In genomic region chr2:91766349-91767048, GRCh38 we compare ENCODE assay signal across 8 cellular contexts.
A peak's percentile ranks its signal among the peaks of the same experiment; 100 is the strongest.
DNase-seq lines count a peak whose midpoint lies in the region; ATAC-seq and TF ChIP-seq lines count a peak whose summit lies in the region.
"Not testable (repeated sequence)": the region's sequence is repeated elsewhere in the genome, so short reads cannot be mapped to it uniquely, and the experiment has no call there.

No MANE protein-coding gene starts in this region.

- not testable (repeated sequence) for H2AFZ ChIP-seq in PC-3 (ENCODE audit: low read length)

- not testable (repeated sequence) for H3K36me3 Mint-ChIP-seq in naive thymus-derived CD4-positive, alpha-beta T cell

- H3K4me3 ChIP-seq in PC-3 (ENCODE audit: low read length); adipocyte (ENCODE audit: low read length); epithelial cell of proximal tubule (ENCODE audit: low read depth, low read length); right atrium auricular region; naive thymus-derived CD4-positive, alpha-beta T cell (ENCODE audit: low read length); transverse colon: not testable (repeated sequence)

- not testable (repeated sequence) for H3K27me3 ChIP-seq in PC-3 (ENCODE audit: low read length); adipocyte (replicated peaks; ENCODE audit: control insufficient read depth, insufficient read depth, low read length); right atrium auricular region; naive thymus-derived CD4-positive, alpha-beta T cell (ENCODE audit: control insufficient read depth in 2 of 2, insufficient read depth in 2 of 2, low read length in 2 of 2); transverse colon

- POLR2A ChIA-PET in PC-3 (lab: Charles Lee; ENCODE audit: unreplicated experiment); naive thymus-derived CD4-positive, alpha-beta T cell (lab: Charles Lee): not testable (repeated sequence)

- not testable (repeated sequence) for BruUV-seq in PC-3 (replicated peaks; lab: Mats Ljungman, UMichigan)

- not testable (repeated sequence) for H3K4me3 Mint-ChIP-seq in naive thymus-derived CD4-positive, alpha-beta T cell

- not testable (repeated sequence) for H3K79me2 ChIP-seq in PC-3 (ENCODE audit: low read length)

- ATAC-seq in PC-3 = peak; percentile 94
- peak; percentile 73 for ATAC-seq in naive thymus-derived CD4-positive, alpha-beta T cell

- H3K36me3 ChIP-seq in PC-3 (ENCODE audit: low read depth, low read length); adipocyte (ENCODE audit: control insufficient read depth, insufficient read depth, low read length, severe bottlenecking); right atrium auricular region; naive thymus-derived CD4-positive, alpha-beta T cell (ENCODE audit: control insufficient read depth in 2 of 3, insufficient read depth in 3 of 3, low read length in 3 of 3); transverse colon: not testable (repeated sequence)

- not testable (repeated sequence) for TF ChIP-seq POLR2A in transverse colon (IDR thresholded peaks at IDR 0.05)

- H3K9ac ChIP-seq in PC-3 (ENCODE audit: low read length); adipocyte (ENCODE audit: low read length): not testable (repeated sequence)

- not testable (repeated sequence) for H3F3A ChIP-seq in PC-3 (ENCODE audit: low read length, unreplicated experiment)

- H3K27ac Mint-ChIP-seq in naive thymus-derived CD4-positive, alpha-beta T cell = not testable (repeated sequence)

- not testable (repeated sequence) for TF ChIP-seq CTCF in PC-3 (conservative IDR thresholded peaks at IDR 0.05; ENCODE audit: low read depth, low read length); epithelial cell of proximal tubule (conservative IDR thresholded peaks at IDR 0.05; ENCODE audit: low read depth, low read length); right atrium auricular region (IDR thresholded peaks at IDR 0.05); transverse colon (IDR thresholded peaks at IDR 0.05)

- H3K27me3 Mint-ChIP-seq in naive thymus-derived CD4-positive, alpha-beta T cell = not testable (repeated sequence)

- not testable (repeated sequence) for TF ChIP-seq EP300 in transverse colon (IDR thresholded peaks at IDR 0.05; ENCODE audit: low read depth)

- not testable (repeated sequence) for H3K4me2 ChIP-seq in PC-3 (ENCODE audit: low read length)

- CTCF ChIA-PET in PC-3 (lab: Charles Lee); naive thymus-derived CD4-positive, alpha-beta T cell (lab: Charles Lee): not testable (repeated sequence)

- 37 to 41% methylated on average over 3 to 9 of the region's 9 CpGs for WGBS in transverse colon (ENCODE audit: low coverage in 1 of 2), 2 donors

- not testable (repeated sequence) for H3K4me1 Mint-ChIP-seq in naive thymus-derived CD4-positive, alpha-beta T cell

- H3K27ac ChIP-seq in PC-3 (ENCODE audit: low read length); right atrium auricular region; naive thymus-derived CD4-positive, alpha-beta T cell (ENCODE audit: low read depth, low read length): not testable (repeated sequence)
- H3K27ac ChIP-seq in transverse colon = peak overlapping the region in 3 of 4 donors; percentile 47 to 55 (median 50)

- H3K9me3 Mint-ChIP-seq in naive thymus-derived CD4-positive, alpha-beta T cell = not testable (repeated sequence)

- H3K9me3 ChIP-seq in PC-3 (ENCODE audit: low read length); adipocyte (ENCODE audit: control insufficient read depth, low read length); right atrium auricular region; naive thymus-derived CD4-positive, alpha-beta T cell (ENCODE audit: control insufficient read depth in 2 of 3, low read length in 3 of 3); transverse colon: not testable (repeated sequence)

- in situ Hi-C loops in transverse colon (cut with MboI; ENCODE audit: low pct_ligation_motif_present in 1 of 4, low pct_unique_long_range_greater_than_20kb in 1 of 4, low sequenced_read_pairs in 3 of 4) = not testable (repeated sequence)

- H3K4me1 ChIP-seq in PC-3 (ENCODE audit: insufficient read depth, low read length); adipocyte (ENCODE audit: control insufficient read depth, insufficient read depth, low read length); right atrium auricular region; naive thymus-derived CD4-positive, alpha-beta T cell (ENCODE audit: control insufficient read depth in 2 of 2, insufficient read depth in 2 of 2, low read length in 2 of 2): not testable (repeated sequence)
- peaks cover 0 to 24% (median 11%) of the 10 kb centered on the region in 4 donors for H3K4me1 ChIP-seq in transverse colon

- H3K9me2 ChIP-seq in PC-3 (replicated peaks; ENCODE audit: low read length) = not testable (repeated sequence)

- DNase-seq in CD1c-positive myeloid dendritic cell (ENCODE audit: extremely low spot score) = peak; percentile 71
- peak; percentile 16 for DNase-seq in HPDE6-E6E7 (ENCODE audit: extremely low spot score)
- DNase-seq in PC-3 = peak; percentile 93
- DNase-seq in adipocyte (ENCODE audit: low read depth) = peak; percentile 12
- peak; percentile 58 for DNase-seq in epithelial cell of proximal tubule (ENCODE audit: low read depth)
- DNase-seq in right atrium auricular region (ENCODE audit: low spot score) = peak; percentile 71
- DNase-seq in naive thymus-derived CD4-positive, alpha-beta T cell = not testable (repeated sequence)
- peak; percentile 85 for DNase-seq in transverse colon

- intact Hi-C loops in PC-3 (cut with micrococcal nuclease); naive thymus-derived CD4-positive, alpha-beta T cell (cut with micrococcal nuclease); transverse colon (cut with DNase I; ENCODE audit: low total_unique reads): not testable (repeated sequence)

- not testable (repeated sequence) for H4K20me1 ChIP-seq in PC-3 (ENCODE audit: low read length)
